Comparison of ENCODE assay signal across 11 cellular contexts in the genomic region with DNA sequence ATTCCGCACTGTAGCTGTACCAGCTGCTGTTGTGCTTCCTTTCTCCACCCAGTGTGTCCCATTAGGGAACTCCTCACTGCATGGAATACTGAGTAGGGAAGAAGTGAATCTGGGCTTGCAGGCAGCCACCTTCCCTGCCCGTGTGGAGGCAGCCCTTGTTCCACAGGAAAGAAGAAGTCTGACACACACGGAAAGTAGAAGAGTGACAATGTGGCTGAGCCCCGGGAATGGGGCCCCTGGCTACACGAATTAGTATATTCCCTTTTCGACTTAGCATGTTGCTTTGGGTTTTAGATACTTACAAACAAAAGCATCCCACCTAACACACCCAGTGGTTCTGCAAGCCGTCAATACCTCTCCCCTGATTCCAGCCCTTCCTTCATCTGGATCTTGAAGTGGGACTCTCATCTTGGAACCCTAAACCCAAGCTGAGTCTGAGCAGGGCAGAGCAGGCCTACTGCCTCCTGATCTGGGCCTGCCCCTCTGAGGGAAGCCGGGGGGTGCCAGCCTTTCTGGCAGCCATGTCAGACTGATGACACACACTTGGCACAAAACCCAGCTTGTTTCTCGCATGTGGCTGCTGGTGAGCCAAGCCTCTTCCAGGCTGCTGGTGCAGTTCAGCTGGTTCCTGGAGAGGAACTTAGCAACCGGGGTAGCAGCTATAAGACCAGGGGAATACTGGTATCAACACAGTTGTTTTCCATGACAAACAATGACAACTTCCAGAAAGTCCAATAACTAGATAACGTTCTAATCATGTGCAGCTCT.
DNase-seq lines count a peak whose midpoint lies in the region; ATAC-seq and FAIRE-seq lines count a peak whose summit lies in the region.
"Had no signal": no experiment of that assay in that cellular context is flagged by ENCODE, and none has a peak within 500 bp of the region (broad histone marks: within the 10 kb centered on the region; RNA-seq: fewer than 3 reads in every experiment).

No MANE protein-coding gene starts in this region.

- peaks cover 3 to 9% of the 10 kb centered on the region in 2 donors for H3K4me1 ChIP-seq in esophagus (ENCODE audit: control insufficient read depth in 2 of 2, insufficient read depth in 2 of 2, low read length in 1 of 2)

- H3K27ac ChIP-seq in esophagus (ENCODE audit: low read depth in 2 of 2, low read length in 1 of 2): peak overlapping the region; percentile 33 to 46

- peak in 12 of 14 donors; percentile 38 to 92 (median 66) for DNase-seq in C1 segment of cervical spinal cord (lab: John Stamatoyannopoulos, UW)
- peak; percentile 5 for DNase-seq in RCC 7860 (ENCODE audit: low spot score)
- DNase-seq in myocyte (ENCODE audit: low read depth): peak; percentile 53
- DNase-seq in activated gamma-delta T cell treated with Interleukin-2 at 50 U/mL for 16 hours: no peak
- no peak for DNase-seq in activated CD4-positive, CD25-positive, alpha-beta regulatory T cell (lab: John Stamatoyannopoulos, UW)
- DNase-seq in NK-92 treated with Interleukin-12 subunit alpha and Interleukin-12 subunit beta, amount 100 ng/mL, for 24 hours (lab: John Stamatoyannopoulos, UW): no peak
- DNase-seq: activated CD4-positive, alpha-beta T cell treated with anti-CD3 and anti-CD28 coated beads for 4 hours; CD8-positive, alpha-beta T cell; NCI-H2227 treated with DMSO at 0.1 percent for 48 hours had no signal

- WGBS in esophagus, 2 donors: 53 to 62% methylated on average over 11 of the region's 11 CpGs

- no peak for FAIRE-seq in RCC 7860 (lab: Jason Lieb, UNC)

- H3K36me3 ChIP-seq in esophagus (ENCODE audit: control insufficient read depth in 2 of 2, insufficient read depth in 2 of 2, low read length in 1 of 2): peaks cover 14 to 35% of the 10 kb centered on the region in 2 donors

- H3K4me3 ChIP-seq in esophagus (ENCODE audit: low read depth in 1 of 2, low read length in 2 of 2): no peak overlapping the region

- H3K9me3 ChIP-seq in esophagus (ENCODE audit: control insufficient read depth in 2 of 2, insufficient read depth in 1 of 2, low read depth in 1 of 2, low read length in 1 of 2): no peaks in the 10 kb centered on the region

- ATAC-seq in HG02981 (IDR thresholded peaks at IDR 0.05; ENCODE audit: unreplicated experiment): no peak
- ATAC-seq: CD8-positive, alpha-beta T cell had no signal

- no peaks in the 10 kb centered on the region for H3K27me3 ChIP-seq in esophagus (ENCODE audit: control insufficient read depth in 1 of 2, insufficient read depth in 2 of 2, low read length in 2 of 2)

Comparison
In these comparisons a context has a peak if more than half of its experiments do, and no peak if none do; other contexts are left out.
1. DNase-seq: peak in C1 segment of cervical spinal cord (12 of 14), RCC 7860 (single experiment) and myocyte (single experiment); none in activated gamma-delta T cell treated with Interleukin-2 at 50 U/mL for 16 hours (single experiment), activated CD4-positive, CD25-positive, alpha-beta regulatory T cell (0 of 4) and NK-92 treated with Interleukin-12 subunit alpha and Interleukin-12 subunit beta, amount 100 ng/mL, for 24 hours (single experiment).